34 cellular contexts compared by ENCODE assay signal in the genomic region with DNA sequence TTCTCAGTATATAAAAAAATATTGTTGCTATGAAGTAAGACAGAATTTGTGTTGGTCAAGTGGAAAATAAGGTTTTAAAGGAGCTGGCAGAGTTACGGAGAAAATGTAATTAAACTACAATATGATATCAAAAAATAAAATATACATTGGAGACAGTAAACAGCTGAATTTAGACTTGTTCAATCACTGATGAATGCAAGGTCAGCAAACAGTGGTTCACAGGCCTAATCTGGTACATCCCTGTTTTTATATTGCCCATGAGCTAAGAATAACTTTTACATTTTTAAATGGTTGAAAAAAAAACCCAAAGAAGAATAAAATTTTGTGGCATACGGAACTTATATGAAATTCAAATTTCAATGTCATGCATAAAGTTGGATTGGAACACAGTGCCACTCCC.
"Had no signal": no experiment of that assay in that cellular context is flagged by ENCODE, and none has a peak within 500 bp of the region (broad histone marks: within the 10 kb centered on the region; RNA-seq: fewer than 3 reads in every experiment).

No MANE protein-coding gene starts in this region.

- H3K27me3 ChIP-seq: MG63 had no signal

- H3K4me3 ChIP-seq: MG63 had no signal

- H3K9me3 ChIP-seq: MG63 had no signal

- DNase-seq: Kasumi-1, MG63, MM.1S, MV-4-11, NCI-H1048, NCI-H1092, NCI-H1092 treated with DMSO at 0.1 percent for 48 hours, NCI-H1105, NCI-H1105 treated with DMSO at 0.1 percent for 48 hours, NCI-H1417, NCI-H1417 treated with DMSO at 0.1 percent for 48 hours, NCI-H1436, NCI-H1436 treated with DMSO at 0.1 percent for 48 hours, NCI-H146, NCI-H1694, NCI-H187, NCI-H187 treated with DMSO at 0.1 percent for 48 hours, NCI-H1930, NCI-H2029, NCI-H2029 treated with DMSO at 0.1 percent for 48 hours, NCI-H2081, NCI-H2081 treated with DMSO at 0.1 percent for 48 hours, NCI-H2107, NCI-H2171, NCI-H2171 treated with DMSO at 0.1 percent for 48 hours, NCI-H2227 treated with DMSO at 0.1 percent for 48 hours, NCI-H226, NCI-H345, NCI-H446, NCI-H446 treated with DMSO at 0.1 percent for 48 hours, NCI-H510A, NCI-H510A treated with DMSO at 0.1 percent for 48 hours, NCI-H524, NCI-H524 treated with DMSO at 0.1 percent for 48 hours had no signal

- H3K36me3 ChIP-seq: MG63 had no signal
